6 cellular contexts compared by ENCODE assay signal in genomic region chr5:30376848-30377247, GRCh38.
"Had no signal": no experiment of that assay in that cellular context is flagged by ENCODE, and none has a peak within 500 bp of the region (broad histone marks: within the 10 kb centered on the region; RNA-seq: fewer than 3 reads in every experiment).

No MANE protein-coding gene starts in this region.

- ATAC-seq: K562 had no signal

- H3K4me3 Mint-ChIP-seq: H9 had no signal

- H3K27ac Mint-ChIP-seq: H9 had no signal

- DNase-seq: GOT3, H9, HCEC 1CT, IMR-90, KG1 had no signal

- H3K4me3 ChIP-seq: K562 had no signal

- H3K9me3 Mint-ChIP-seq: H9 had no signal
